Comparison of ENCODE assay signal across 8 cellular contexts in the genomic region with DNA sequence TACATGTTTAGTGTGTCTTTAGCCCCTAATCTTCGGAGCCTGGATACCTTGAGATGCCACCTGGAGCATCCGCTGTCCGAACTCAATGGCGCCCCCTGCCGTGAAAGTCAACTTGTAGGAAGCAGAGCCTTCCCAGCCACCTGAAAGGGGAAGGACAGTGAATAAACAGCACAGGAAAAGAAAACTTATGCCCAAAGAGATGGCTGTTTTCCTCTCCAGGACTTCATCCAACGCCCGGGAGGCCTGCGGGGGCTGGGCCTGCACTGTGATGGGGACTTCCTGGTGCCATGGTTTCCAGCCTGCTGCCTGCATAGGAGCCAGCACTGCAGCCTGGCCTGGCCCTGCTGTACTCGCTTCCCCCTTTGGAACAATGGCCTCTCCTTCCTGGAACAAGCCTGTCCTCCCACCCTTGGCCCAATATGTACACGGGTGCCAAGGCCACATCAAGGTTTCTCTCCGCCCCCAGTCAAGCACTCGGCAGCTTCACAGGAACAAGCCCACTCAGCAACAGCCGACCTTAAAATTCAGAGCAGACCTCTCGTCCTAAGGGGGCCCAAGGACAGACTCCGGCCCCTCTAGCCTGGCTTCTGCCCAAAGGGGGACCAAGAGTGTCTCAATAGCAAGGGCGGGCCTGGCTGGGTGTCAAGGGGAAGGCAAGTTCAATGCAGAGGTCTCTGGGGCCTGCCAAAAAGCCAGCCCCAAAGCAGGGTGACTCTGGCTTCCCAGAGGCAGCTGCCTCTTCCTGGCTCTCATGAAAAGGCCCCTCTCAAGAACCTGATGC. TPM values are rescaled to one million over a fixed set of nuclear protein-coding genes. Genes with fewer than 3 reads are reported as not detected.
A peak's percentile ranks its signal among the peaks of the same experiment; 100 is the strongest.
DNase-seq lines count a peak whose midpoint lies in the region; ATAC-seq and TF ChIP-seq lines count a peak whose summit lies in the region.

No MANE protein-coding gene starts in this region.

- peak; percentile 56 for DNase-seq in GM20000 (ENCODE audit: low spot score)
- DNase-seq in NOMO-1 treated with dmso at 0.1 percent for 144 hours (lab: John Stamatoyannopoulos, UW; ENCODE audit: unreplicated experiment) = peak; percentile 18
- DNase-seq in activated T-cell treated with anti-CD3 and anti-CD28 coated beads, Interleukin-2, amount 50 U/mL, for 24 hours = peak; percentile 87
- peak; percentile 87 for DNase-seq in fibroblast of pulmonary artery (ENCODE audit: low read depth)
- peak; percentile 71 to 84 (median 78) for DNase-seq in ovary
- peak; percentile 67 to 85 for DNase-seq in tibial nerve (ENCODE audit: low spot score in 2 of 2)

- H3K36me3 ChIP-seq in ovary = no peaks in the 10 kb centered on the region
- peaks cover 0 to 80% (median 52%) of the 10 kb centered on the region in 3 donors for H3K36me3 ChIP-seq in tibial nerve

- 24 to 29% (median 28%) methylated on average over 16 of the region's 16 CpGs for WGBS in ovary, 3 donors
- WGBS in tibial nerve, 2 donors = 51 to 53% methylated on average over 16 of the region's 16 CpGs

- H3K9me3 ChIP-seq in ovary = no peaks in the 10 kb centered on the region
- no peaks in the 10 kb centered on the region for H3K9me3 ChIP-seq in tibial nerve

- TF ChIP-seq EP300 in ovary (IDR thresholded peaks at IDR 0.05) (no peak), tibial nerve (IDR thresholded peaks at IDR 0.05) (peak in 1 of 2 donors; percentile 23)

- intact Hi-C loops in ovary (cut with DNase I) = no loop called here

- TF ChIP-seq POLR2A in ovary (IDR thresholded peaks at IDR 0.05) (no peak), tibial nerve (IDR thresholded peaks at IDR 0.05) (no peak)

- peak; percentile 92 for TF ChIP-seq CTCF in 22Rv1 (IDR thresholded peaks at IDR 0.05)
- peak; percentile 61 for TF ChIP-seq CTCF in GM20000 (IDR thresholded peaks at IDR 0.05; ENCODE audit: extremely low read depth, missing control alignments)
- TF ChIP-seq CTCF in fibroblast of pulmonary artery (IDR thresholded peaks at IDR 0.05; ENCODE audit: low read length, missing control alignments) = peak; percentile 77
- TF ChIP-seq CTCF in ovary (IDR thresholded peaks at IDR 0.05) = peak; percentile 21 to 54 (median 52)
- peak; percentile 40 to 70 (median 64) for TF ChIP-seq CTCF in tibial nerve (IDR thresholded peaks at IDR 0.05)

- peaks cover 32% of the 10 kb centered on the region for H3K4me1 Mint-ChIP-seq in activated T-cell treated with anti-CD3 and anti-CD28 coated beads, Interleukin-2, amount 50 U/mL, for 24 hours (ENCODE audit: low read depth)

- ATAC-seq in HG02759 (IDR thresholded peaks at IDR 0.05; ENCODE audit: unreplicated experiment) = no peak

- H3K4me1 ChIP-seq in ovary (ENCODE audit: insufficient read depth) = peaks cover 9% of the 10 kb centered on the region
- H3K4me1 ChIP-seq in tibial nerve = peaks cover 0 to 94% (median 30%) of the 10 kb centered on the region in 4 donors

- H3K27ac Mint-ChIP-seq in activated T-cell treated with anti-CD3 and anti-CD28 coated beads, Interleukin-2, amount 50 U/mL, for 24 hours = peak overlapping the region; percentile 79

- no peaks in the 10 kb centered on the region for H3K9me3 Mint-ChIP-seq in activated T-cell treated with anti-CD3 and anti-CD28 coated beads, Interleukin-2, amount 50 U/mL, for 24 hours

- H3K4me3 ChIP-seq in fibroblast of pulmonary artery (replicated peaks; ENCODE audit: low read depth, low read length) = no peak overlapping the region
- no peak overlapping the region for H3K4me3 ChIP-seq in ovary
- no peak overlapping the region for H3K4me3 ChIP-seq in tibial nerve

- H3K36me3 Mint-ChIP-seq in activated T-cell treated with anti-CD3 and anti-CD28 coated beads, Interleukin-2, amount 50 U/mL, for 24 hours (ENCODE audit: low read depth) = peaks cover 67% of the 10 kb centered on the region

- no peaks in the 10 kb centered on the region for H3K27me3 Mint-ChIP-seq in activated T-cell treated with anti-CD3 and anti-CD28 coated beads, Interleukin-2, amount 50 U/mL, for 24 hours

- H3K27ac ChIP-seq in 22Rv1 = no peak overlapping the region
- peak overlapping the region in 1 of 2 donors; percentile 15 for H3K27ac ChIP-seq in ovary
- peak overlapping the region in 3 of 4 donors; percentile 20 to 79 (median 65) for H3K27ac ChIP-seq in tibial nerve

- H3K4me3 Mint-ChIP-seq in activated T-cell treated with anti-CD3 and anti-CD28 coated beads, Interleukin-2, amount 50 U/mL, for 24 hours = no peak overlapping the region

- no peaks in the 10 kb centered on the region for H3K27me3 ChIP-seq in ovary
- no peaks in the 10 kb centered on the region for H3K27me3 ChIP-seq in tibial nerve

RNA-seq across cellular contexts. Expression of a gene that starts 4.5 kb away (rescaled TPM):
- total RNA-seq in ovary (10 to 100 TPM; 10.7 to 24.9 (median 14.1) TPM), tibial nerve (10 to 100 TPM; 10.5 to 53.1 (median 22.6) TPM)
- polyA plus RNA-seq in ovary = 10 to 100 TPM in 1 of 2 donors, 1 to 10 TPM in 1; 8.9 to 17.1 TPM

RNA-seq across cellular contexts. Expression of a gene that starts 6.4 kb away (rescaled TPM):
- 100 to 1,000 TPM in 3 of 7 donors, 10 to 100 TPM in 4; 48.5 to 131 (median 92.7) TPM for total RNA-seq in ovary
- polyA plus RNA-seq in ovary = 100 to 1,000 TPM; 118 to 184 TPM
- total RNA-seq in tibial nerve = 10 to 100 TPM; 63.5 to 79.7 (median 71.0) TPM

RNA-seq across cellular contexts. Expression of a gene that starts 29.7 kb away (rescaled TPM):
- 10 to 100 TPM in 6 of 7 donors, 1 to 10 TPM in 1; 7.2 to 38.3 (median 18.6) TPM for total RNA-seq in ovary
- polyA plus RNA-seq in ovary = 10 to 100 TPM; 10.1 to 11.5 TPM
- total RNA-seq in tibial nerve = 10 to 100 TPM; 47.4 to 79.0 (median 57.0) TPM

RNA-seq across cellular contexts. Expression of a gene that starts 48.0 kb away (rescaled TPM):
- total RNA-seq in ovary (10 to 100 TPM; 17.3 to 28.0 (median 24.3) TPM), tibial nerve (10 to 100 TPM; 40.2 to 68.1 (median 41.5) TPM)
- 10 to 100 TPM; 10.4 to 18.5 TPM for polyA plus RNA-seq in ovary

RNA-seq across cellular contexts. Expression of a gene that starts 56.0 kb away (rescaled TPM):
- total RNA-seq in ovary = 10 to 100 TPM; 30.4 to 93.0 (median 83.4) TPM
- polyA plus RNA-seq in ovary = 10 to 100 TPM; 14.5 to 51.4 TPM
- 100 to 1,000 TPM in 1 of 4 donors, 10 to 100 TPM in 3; 56.8 to 118 (median 76.2) TPM for total RNA-seq in tibial nerve

Comparison
In these comparisons a context has a peak if more than half of its experiments do, and no peak if none do; other contexts are left out.
1. DNase-seq: peak in every context shown above with its lines; median percentile 87 in activated T-cell treated with anti-CD3 and anti-CD28 coated beads, Interleukin-2, amount 50 U/mL, for 24 hours; 87 in fibroblast of pulmonary artery; 78 in ovary; 76 in tibial nerve; 56 in GM20000; 18 in NOMO-1 treated with dmso at 0.1 percent for 144 hours.